Comparison of ENCODE assay signal across 22 cellular contexts in the genomic region with DNA sequence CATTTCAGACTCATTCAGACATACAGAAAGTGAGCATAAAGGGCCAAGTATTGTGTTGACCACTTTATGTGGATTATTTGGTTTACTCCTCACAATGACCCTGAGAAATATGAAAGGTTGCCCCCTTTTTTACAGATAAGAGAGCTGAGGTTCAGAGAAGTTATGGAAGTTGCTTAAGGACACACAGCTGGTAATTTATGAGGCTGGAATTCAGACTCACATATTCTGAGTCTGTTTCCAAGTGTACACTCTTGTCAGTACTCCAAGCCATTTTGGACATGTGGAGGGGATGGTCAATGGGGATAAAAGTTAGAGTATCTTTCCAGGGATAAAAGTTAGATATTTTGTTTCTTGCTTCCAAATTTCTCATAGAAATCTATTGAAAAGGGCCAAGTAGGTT. TPM values are rescaled to one million over a fixed set of nuclear protein-coding genes. Genes with fewer than 3 reads are reported as not detected.
DNase-seq lines count a peak whose midpoint lies in the region; ATAC-seq, FAIRE-seq and TF ChIP-seq lines count a peak whose summit lies in the region.
"Had no signal": no experiment of that assay in that cellular context is flagged by ENCODE, and none has a peak within 500 bp of the region (broad histone marks: within the 10 kb centered on the region; RNA-seq: fewer than 3 reads in every experiment).

No MANE protein-coding gene starts in this region.

- no peak for FAIRE-seq in pancreas (lab: Jason Lieb, UNC)

- no peaks in the 10 kb centered on the region for H4K20me1 ChIP-seq in KMS-11 (ENCODE audit: insufficient read depth)

- peaks cover 0 to 8% of the 10 kb centered on the region in 2 donors for H3K36me3 Mint-ChIP-seq in activated T-cell treated with anti-CD3 and anti-CD28 coated beads, Interleukin-2, amount 50 U/mL, for 72 hours (ENCODE audit: insufficient read depth in 2 of 2)
- H3K36me3 Mint-ChIP-seq in activated T-cell treated with anti-CD3 and anti-CD28 coated beads, Interleukin-2, amount 50 U/mL, for 24 hours (ENCODE audit: low read depth) = peaks cover 21% of the 10 kb centered on the region
- H3K36me3 Mint-ChIP-seq in naive B cell = peaks cover 12 to 13% of the 10 kb centered on the region in 2 donors

- TF ChIP-seq CTCF in KMS-11 (conservative IDR thresholded peaks at IDR 0.05; ENCODE audit: low read depth, low read length) = no peak
- no peak for TF ChIP-seq CTCF in thyroid gland (IDR thresholded peaks at IDR 0.05)
- no peak for TF ChIP-seq CTCF in pancreas (IDR thresholded peaks at IDR 0.05)

- no peaks in the 10 kb centered on the region for H3K27me3 ChIP-seq in KMS-11 (ENCODE audit: insufficient read depth, low read depth)
- H3K27me3 ChIP-seq in thyroid gland = no peaks in the 10 kb centered on the region
- H3K27me3 ChIP-seq in pancreas = no peaks in the 10 kb centered on the region
- H3K27me3 ChIP-seq: BE2C, SJCRH30 had no signal

- H3K4me3 Mint-ChIP-seq in activated T-cell treated with anti-CD3 and anti-CD28 coated beads, Interleukin-2, amount 50 U/mL, for 72 hours = no peak overlapping the region
- H3K4me3 Mint-ChIP-seq in activated T-cell treated with anti-CD3 and anti-CD28 coated beads, Interleukin-2, amount 50 U/mL, for 24 hours = no peak overlapping the region
- H3K4me3 Mint-ChIP-seq in naive B cell = peak overlapping the region in 3 of 8 donors; percentile 12 to 78 (median 54)
- H3K4me3 Mint-ChIP-seq: CD14-positive monocyte had no signal

- no peaks in the 10 kb centered on the region for H3K27me3 Mint-ChIP-seq in activated T-cell treated with anti-CD3 and anti-CD28 coated beads, Interleukin-2, amount 50 U/mL, for 72 hours (ENCODE audit: low read depth)
- H3K27me3 Mint-ChIP-seq in activated T-cell treated with anti-CD3 and anti-CD28 coated beads, Interleukin-2, amount 50 U/mL, for 24 hours = no peaks in the 10 kb centered on the region
- H3K27me3 Mint-ChIP-seq in naive B cell = no peaks in the 10 kb centered on the region

- H2AFZ ChIP-seq in KMS-11 (ENCODE audit: low read depth) = no peak overlapping the region
- H2AFZ ChIP-seq: PC-9 had no signal

- peak overlapping the region; percentile 42 for H3K4me2 ChIP-seq in KMS-11
- H3K4me2 ChIP-seq: PC-9 had no signal

- ATAC-seq in activated T-cell treated with anti-CD3 and anti-CD28 coated beads, Interleukin-2, amount 50 U/mL, for 72 hours (replicated peaks in 1 of 2) = no peak
- ATAC-seq in naive B cell (ENCODE audit: low read depth in 2 of 2) = no peak
- no peak for ATAC-seq in pancreas
- ATAC-seq in HG03045 (IDR thresholded peaks at IDR 0.05; ENCODE audit: unreplicated experiment) = no peak
- ATAC-seq: HCT116, Right ventricle myocardium inferior had no signal

- H3K27ac ChIP-seq in KMS-11 (peak overlapping the region; percentile 82), thyroid gland (peak overlapping the region; percentile 17 to 84 (median 41)), pancreas (no peak overlapping the region)
- H3K27ac ChIP-seq: 22Rv1, PC-9, SJCRH30 had no signal

- H3K4me1 ChIP-seq in KMS-11 (ENCODE audit: low read depth, poor library complexity, severe bottlenecking) (peaks cover 57% of the 10 kb centered on the region), thyroid gland (peaks cover 78 to 79% of the 10 kb centered on the region in 2 donors), pancreas (peaks cover 0 to 5% (median 0%) of the 10 kb centered on the region in 3 donors)

- H3K4me3 ChIP-seq in KMS-11 (IDR thresholded peaks at IDR 0.05; ENCODE audit: insufficient read depth, low read depth, low read length) (no peak overlapping the region), thyroid gland (replicated peaks in 1 of 3) (no peak overlapping the region), pancreas (no peak overlapping the region)
- H3K4me3 ChIP-seq: PC-9, SJCRH30 had no signal

- H3K36me3 ChIP-seq in KMS-11 (ENCODE audit: insufficient read depth) (no peaks in the 10 kb centered on the region), thyroid gland (no peaks in the 10 kb centered on the region), pancreas (no peaks in the 10 kb centered on the region)
- H3K36me3 ChIP-seq: SJCRH30 had no signal

- H3K4me1 Mint-ChIP-seq in activated T-cell treated with anti-CD3 and anti-CD28 coated beads, Interleukin-2, amount 50 U/mL, for 72 hours (ENCODE audit: low read depth) = peaks cover 79% of the 10 kb centered on the region
- peaks cover 55% of the 10 kb centered on the region for H3K4me1 Mint-ChIP-seq in activated T-cell treated with anti-CD3 and anti-CD28 coated beads, Interleukin-2, amount 50 U/mL, for 24 hours (ENCODE audit: low read depth)
- peaks cover 82 to 99% (median 96%) of the 10 kb centered on the region in 3 donors for H3K4me1 Mint-ChIP-seq in naive B cell

- DNase-seq in activated T-cell treated with anti-CD3 and anti-CD28 coated beads, Interleukin-2, amount 50 U/mL, for 72 hours = no peak
- no peak for DNase-seq in activated T-cell treated with anti-CD3 and anti-CD28 coated beads, Interleukin-2, amount 50 U/mL, for 24 hours
- DNase-seq in naive B cell (no peak), thyroid gland (no peak), pancreas (no peak), NCI-H2029 treated with DMSO at 0.1 percent for 48 hours (lab: John Stamatoyannopoulos, UW) (no peak)
- DNase-seq: BE2C; DMS153; MM.1S; NCI-H2029; NCI-H446 treated with DMSO at 0.1 percent for 48 hours; NCI-H526; NCI-H82; NK-92 treated with Interleukin-12 subunit alpha and Interleukin-12 subunit beta, amount 100 ng/mL, for 24 hours; PC-9; SJCRH30 had no signal

- H3K27ac Mint-ChIP-seq in activated T-cell treated with anti-CD3 and anti-CD28 coated beads, Interleukin-2, amount 50 U/mL, for 72 hours = peak overlapping the region; percentile 33
- H3K27ac Mint-ChIP-seq in activated T-cell treated with anti-CD3 and anti-CD28 coated beads, Interleukin-2, amount 50 U/mL, for 24 hours = no peak overlapping the region
- peak overlapping the region; percentile 14 to 96 (median 81) for H3K27ac Mint-ChIP-seq in naive B cell

- no peaks in the 10 kb centered on the region for H3K9me3 Mint-ChIP-seq in activated T-cell treated with anti-CD3 and anti-CD28 coated beads, Interleukin-2, amount 50 U/mL, for 72 hours
- H3K9me3 Mint-ChIP-seq in activated T-cell treated with anti-CD3 and anti-CD28 coated beads, Interleukin-2, amount 50 U/mL, for 24 hours = no peaks in the 10 kb centered on the region
- H3K9me3 Mint-ChIP-seq in naive B cell = no peaks in the 10 kb centered on the region
- H3K9me3 Mint-ChIP-seq: CD14-positive monocyte had no signal

- no peaks in the 10 kb centered on the region for H3K9me3 ChIP-seq in thyroid gland
- H3K9me3 ChIP-seq in pancreas = no peaks in the 10 kb centered on the region
- H3K9me3 ChIP-seq: BE2C, SJCRH30 had no signal

- no peaks in the 10 kb centered on the region for H3K79me2 ChIP-seq in KMS-11 (ENCODE audit: insufficient read depth, low read depth)

- H3K9ac ChIP-seq in KMS-11 = no peak overlapping the region; the same call in 1 of the 2 replicates

- no peak for TF ChIP-seq POLR2A in thyroid gland (IDR thresholded peaks at IDR 0.05)

- intact Hi-C loops in thyroid gland (cut with DNase I) (no loop called here), pancreas (cut with DNase I) (no loop called here)

RNA-seq across cellular contexts. Expression of gene ITPR1, which starts 15.9 kb away (rescaled TPM):
- 100 to 1,000 TPM in 1 of 2 donors, 10 to 100 TPM in 1; 95.2 to 147 TPM for total RNA-seq in activated T-cell treated with anti-CD3 and anti-CD28 coated beads, Interleukin-2, amount 50 U/mL, for 72 hours
- polyA plus RNA-seq in naive B cell (ENCODE audit: low read depth in 6 of 6) = 100 to 1,000 TPM in 1 of 6 donors, 10 to 100 TPM in 5; 54.8 to 110 (median 87.3) TPM
- total RNA-seq in thyroid gland = 100 to 1,000 TPM; 210 to 261 (median 232) TPM
- total RNA-seq in pancreas = 10 to 100 TPM in 4 of 6 donors, 1 to 10 TPM in 2; 8.0 to 19.1 (median 11.1) TPM
- 1 to 10 TPM; 4.5 to 9.3 TPM for polyA plus RNA-seq in pancreas

RNA-seq across cellular contexts. Expression of gene SUMF1, which starts 42.0 kb away (rescaled TPM):
- total RNA-seq in activated T-cell treated with anti-CD3 and anti-CD28 coated beads, Interleukin-2, amount 50 U/mL, for 72 hours = 1 to 10 TPM; 5.0 to 7.2 TPM
- polyA plus RNA-seq in naive B cell (ENCODE audit: low read depth in 6 of 6) (10 to 100 TPM; 18.8 to 27.6 (median 22.2) TPM), pancreas (10 to 100 TPM in 1 of 2 donors, 1 to 10 TPM in 1; 7.1 to 15.5 TPM)
- total RNA-seq in thyroid gland (10 to 100 TPM; 58.8 to 98.3 (median 74.5) TPM), pancreas (10 to 100 TPM; 10.3 to 25.8 (median 12.6) TPM)

Comparison
In these comparisons a context has a peak if more than half of its experiments do, and no peak if none do; other contexts are left out.
1. H3K27ac ChIP-seq: peak in KMS-11 (single experiment) and thyroid gland (3 of 3); none in pancreas (0 of 4).
2. RNA of gene ITPR1, which starts 15.9 kb away (total RNA-seq): 210 to 261 TPM in thyroid gland and 95.2 to 147 TPM in activated T-cell treated with anti-CD3 and anti-CD28 coated beads, Interleukin-2, amount 50 U/mL, for 72 hours; 8.0 to 19.1 TPM in pancreas; every median in the first group is over 4 times any median in the second.